Comparison of ENCODE assay signal across 21 cellular contexts in genomic region chr10:119319161-119319919, GRCh38.
DNase-seq lines count a peak whose midpoint lies in the region; ATAC-seq and TF ChIP-seq lines count a peak whose summit lies in the region.
"Had no signal": no experiment of that assay in that cellular context is flagged by ENCODE, and none has a peak within 500 bp of the region (broad histone marks: within the 10 kb centered on the region; RNA-seq: fewer than 3 reads in every experiment).

No MANE protein-coding gene starts in this region.

- in situ Hi-C loops in Caki2 (cut with HindIII; ENCODE audit: low pct_unique_long_range_greater_than_20kb, low sequenced_read_pairs) (no loop called here), Panc1 (cut with HindIII; ENCODE audit: low pct_unique_long_range_greater_than_20kb, low sequenced_read_pairs) (no loop called here)

- H3K9me3 ChIP-seq in Panc1 (ENCODE audit: control insufficient read depth, insufficient read depth, low read depth, low read length) = no peaks in the 10 kb centered on the region
- H3K9me3 ChIP-seq in hepatocyte (ENCODE audit: low read depth) = no peaks in the 10 kb centered on the region
- H3K9me3 ChIP-seq: esophagus squamous epithelium, HAP-1 had no signal

- H3K4me1 ChIP-seq in Panc1 (ENCODE audit: control insufficient read depth, insufficient read depth, low read length) (peaks cover 68% of the 10 kb centered on the region), hepatocyte (ENCODE audit: insufficient read depth) (peaks cover 44% of the 10 kb centered on the region)

- H3K4me3 ChIP-seq in Panc1 (ENCODE audit: low read depth in 2 of 2, low read length in 2 of 2) = no peak overlapping the region
- no peak overlapping the region for H3K4me3 ChIP-seq in hepatocyte
- H3K4me3 ChIP-seq: esophagus squamous epithelium, HAP-1 had no signal

- H2AFZ ChIP-seq in hepatocyte = no peak overlapping the region

- H3K4me2 ChIP-seq in hepatocyte = no peak overlapping the region

- peak overlapping the region; percentile 52 for H3K27ac Mint-ChIP-seq in osteocyte (ENCODE audit: unreplicated experiment)
- H3K27ac Mint-ChIP-seq: activated CD4-positive, alpha-beta T cell treated with anti-CD3 and anti-CD28 coated beads, Interleukin-2, amount 10 ng/mL, durations not matched to agents 7 days and 5 days; activated CD8-positive, alpha-beta memory T cell treated with anti-CD3 and anti-CD28 coated beads, Interleukin-2, amount 10 ng/mL, durations not matched to agents 7 days and 5 days; activated naive CD4-positive, alpha-beta T cell treated with anti-CD3 and anti-CD28 coated beads, Interleukin-2, amount 50 U/mL, for 72 hours had no signal

- WGBS in hepatocyte (ENCODE audit: low lambda C conversion rate, missing lambda C conversion rate) = 93% methylated on average over 16 of the region's 16 CpGs

- H3K36me3 ChIP-seq in Panc1 (ENCODE audit: control insufficient read depth, insufficient read depth, low read length) (no peaks in the 10 kb centered on the region), hepatocyte (replicated peaks; ENCODE audit: insufficient read depth, low read depth) (no peaks in the 10 kb centered on the region)
- H3K36me3 ChIP-seq: esophagus squamous epithelium, HAP-1 had no signal

- peak overlapping the region; percentile 95 for H3K27ac ChIP-seq in Panc1 (ENCODE audit: low read length)
- peak overlapping the region; percentile 95 for H3K27ac ChIP-seq in hepatocyte
- H3K27ac ChIP-seq: esophagus squamous epithelium had no signal

- no peaks in the 10 kb centered on the region for H4K20me1 ChIP-seq in hepatocyte (ENCODE audit: insufficient read depth, poor library complexity, severe bottlenecking)

- TF ChIP-seq CTCF in Panc1 (IDR thresholded peaks at IDR 0.05) (no peak), hepatocyte (IDR thresholded peaks at IDR 0.05; ENCODE audit: poor library complexity) (no peak), osteocyte (IDR thresholded peaks at IDR 0.05) (no peak)

- no peaks in the 10 kb centered on the region for H3K27me3 Mint-ChIP-seq in osteocyte (ENCODE audit: unreplicated experiment)
- H3K27me3 Mint-ChIP-seq: CD4-positive, CD25-positive, alpha-beta regulatory T cell; T-helper 17 cell had no signal

- intact Hi-C loops in Panc1 (cut with micrococcal nuclease; ENCODE audit: unreplicated experiment) = no loop called here

- peaks cover 65% of the 10 kb centered on the region for H3K79me2 ChIP-seq in hepatocyte

- BruUV-seq in Panc1 (replicated peaks; lab: Mats Ljungman, UMichigan) = no TSS peak

- no peaks in the 10 kb centered on the region for H3K9me2 ChIP-seq in hepatocyte (replicated peaks; ENCODE audit: insufficient read depth)

- H3K4me3 Mint-ChIP-seq in osteocyte (ENCODE audit: unreplicated experiment) = no peak overlapping the region
- H3K4me3 Mint-ChIP-seq: activated CD4-positive, alpha-beta T cell treated with anti-CD3 and anti-CD28 coated beads, Interleukin-2, amount 10 ng/mL, durations not matched to agents 7 days and 5 days; activated CD8-positive, alpha-beta memory T cell treated with anti-CD3 and anti-CD28 coated beads, Interleukin-2, amount 10 ng/mL, durations not matched to agents 7 days and 5 days; natural killer cell; T-helper 17 cell had no signal

- H3K4me1 Mint-ChIP-seq in osteocyte (ENCODE audit: unreplicated experiment) = peaks cover 54% of the 10 kb centered on the region

- peaks cover 13% of the 10 kb centered on the region for H3K36me3 Mint-ChIP-seq in osteocyte (ENCODE audit: unreplicated experiment)
- H3K36me3 Mint-ChIP-seq: activated naive CD4-positive, alpha-beta T cell treated with anti-CD3 and anti-CD28 coated beads, Interleukin-2, amount 50 U/mL, for 72 hours; natural killer cell had no signal

- no peaks in the 10 kb centered on the region for H3K9me3 Mint-ChIP-seq in osteocyte (ENCODE audit: unreplicated experiment)
- H3K9me3 Mint-ChIP-seq: activated CD4-positive, alpha-beta T cell treated with anti-CD3 and anti-CD28 coated beads, Interleukin-2, amount 10 ng/mL, durations not matched to agents 7 days and 5 days; activated naive CD4-positive, alpha-beta T cell treated with anti-CD3 and anti-CD28 coated beads, Interleukin-2, amount 50 U/mL, for 72 hours; CD4-positive, CD25-positive, alpha-beta regulatory T cell; natural killer cell had no signal

- DNase-seq in Caki2 (ENCODE audit: low read depth) (peak; percentile 39), Panc1 (ENCODE audit: low read depth, low spot score) (no peak), hepatocyte (ENCODE audit: low spot score) (peak; percentile 16), osteocyte (ENCODE audit: extremely low spot score, unreplicated experiment) (no peak), NCI-H2227 (lab: John Stamatoyannopoulos, UW; ENCODE audit: unreplicated experiment) (no peak), amniotic stem cell (lab: John Stamatoyannopoulos, UW) (no peak)
- no peak for DNase-seq in stimulated activated naive CD4-positive, alpha-beta T cell (lab: John Stamatoyannopoulos, UW)
- DNase-seq: activated CD4-positive, alpha-beta T cell treated with anti-CD3 and anti-CD28 coated beads, Interleukin-2, amount 10 ng/mL, durations not matched to agents 7 days and 5 days; activated CD8-positive, alpha-beta memory T cell treated with anti-CD3 and anti-CD28 coated beads, Interleukin-2, amount 10 ng/mL, durations not matched to agents 7 days and 5 days; CD4-positive, CD25-positive, alpha-beta regulatory T cell; effector CD4-positive, alpha-beta T cell; esophagus squamous epithelium; GDM1; natural killer cell; NCI-H1105; NCI-H2029 treated with DMSO at 0.1 percent for 48 hours; stimulated activated CD8-positive, alpha-beta memory T cell treated with anti-CD3 and anti-CD28 coated beads, Interleukin-4, amount 100 ng/mL, for 48 hours; substantia nigra; T-helper 17 cell had no signal

- no peak for ATAC-seq in Panc1
- ATAC-seq: activated CD8-positive, alpha-beta memory T cell treated with anti-CD3 and anti-CD28 coated beads, Interleukin-2, amount 10 ng/mL, durations not matched to agents 7 days and 5 days; activated naive CD4-positive, alpha-beta T cell treated with anti-CD3 and anti-CD28 coated beads, Interleukin-2, amount 50 U/mL, for 72 hours; natural killer cell; T-helper 17 cell had no signal

- H3K27me3 ChIP-seq in Panc1 (ENCODE audit: control insufficient read depth, insufficient read depth, low read length) (no peaks in the 10 kb centered on the region), hepatocyte (no peaks in the 10 kb centered on the region)
- H3K27me3 ChIP-seq: esophagus squamous epithelium had no signal

- CTCF ChIA-PET in Panc1 (lab: Charles Lee) = no interaction called here

- POLR2A ChIA-PET in Panc1 (lab: Charles Lee) = interaction anchor here (0.6 kb wide), 1 partner anchor 85 kb away, joined by 4 read pairs; no protein-coding TSS in a partner anchor

Comparison
In these comparisons a context has a peak if more than half of its experiments do, and no peak if none do; other contexts are left out.
1. DNase-seq: peak in Caki2 (single experiment) and hepatocyte (single experiment); none in Panc1 (single experiment), osteocyte (single experiment), NCI-H2227 (single experiment), stimulated activated naive CD4-positive, alpha-beta T cell (0 of 6) and amniotic stem cell (single experiment).